ENCODE assay signal across 13 cellular contexts in genomic region chr19:13121551-13122274, GRCh38. TPM values are rescaled to one million over a fixed set of nuclear protein-coding genes. Genes with fewer than 3 reads are reported as not detected.
A peak's percentile ranks its signal among the peaks of the same experiment; 100 is the strongest.
DNase-seq lines count a peak whose midpoint lies in the region; ATAC-seq and TF ChIP-seq lines count a peak whose summit lies in the region.
"Had no signal": no experiment of that assay in that cellular context is flagged by ENCODE, and none has a peak within 500 bp of the region (broad histone marks: within the 10 kb centered on the region; RNA-seq: fewer than 3 reads in every experiment).

No MANE protein-coding gene starts in this region.

- in situ Hi-C loops in GM13976 (cut with MboI; ENCODE audit: low sequenced_read_pairs, unreplicated experiment): no loop called here

- no peak overlapping the region for H3K4me2 ChIP-seq in mesendoderm (ENCODE audit: low read length)

- no peaks in the 10 kb centered on the region for H3K9me3 Mint-ChIP-seq in stimulated activated naive CD8-positive, alpha-beta T cell treated with anti-CD3 and anti-CD28 coated beads, Interleukin-15, amount 100 ng/mL, for 72 hours

- peaks cover 72% of the 10 kb centered on the region for H3K79me2 ChIP-seq in mesendoderm (ENCODE audit: control insufficient read depth, insufficient read depth, low read length)

- DNase-seq in stimulated activated naive CD8-positive, alpha-beta T cell treated with anti-CD3 and anti-CD28 coated beads, Interleukin-15, Interleukin-2, amounts not matched to agents 100 U/mL and 50 U/mL, for 24 hours: peak; percentile 51
- DNase-seq in stimulated activated naive CD8-positive, alpha-beta T cell treated with anti-CD3 and anti-CD28 coated beads, Interleukin-15, amount 100 ng/mL, for 72 hours: no peak
- peak; percentile 36 to 47 for DNase-seq in activated T-cell treated with anti-CD3 and anti-CD28 coated beads, Interleukin-2, amount 50 U/mL, for 48 hours
- DNase-seq in mesendoderm (no peak), GM13976 (ENCODE audit: low spot score) (no peak), left lobe of liver (ENCODE audit: low spot score) (no peak), medulla oblongata (ENCODE audit: extremely low spot score) (no peak)
- DNase-seq in activated CD4-positive, CD25-positive, alpha-beta regulatory T cell treated with anti-CD3 and anti-CD28 coated beads, Interleukin-2, amount 50 U/mL, for 72 hours: no peak
- DNase-seq: head of caudate nucleus, left ventricle myocardium inferior, NCI-H1105, occipital lobe had no signal

- no peak overlapping the region for H3K27ac ChIP-seq in mesendoderm (ENCODE audit: low read depth, low read length)
- H3K27ac ChIP-seq: left ventricle myocardium inferior had no signal

- H4K5ac ChIP-seq in mesendoderm (ENCODE audit: low read length): no peak overlapping the region

- H3K27ac Mint-ChIP-seq in stimulated activated naive CD8-positive, alpha-beta T cell treated with anti-CD3 and anti-CD28 coated beads, Interleukin-15, amount 100 ng/mL, for 72 hours: peak overlapping the region in 1 of 2 donors; percentile 45

- TF ChIP-seq CTCF in GM13976 (IDR thresholded peaks at IDR 0.05; ENCODE audit: borderline replicate concordance, control extremely low read depth, extremely low read depth, insufficient read depth, missing control alignments): no peak

- H3K36me3 ChIP-seq in mesendoderm (ENCODE audit: control insufficient read depth, insufficient read depth, low read length): peaks cover 3% of the 10 kb centered on the region
- H3K36me3 ChIP-seq: left ventricle myocardium inferior had no signal

- H3K9ac ChIP-seq in mesendoderm (ENCODE audit: low read length): no peak overlapping the region

- H3K27me3 ChIP-seq in mesendoderm (ENCODE audit: insufficient read depth, low read length, poor library complexity): no peaks in the 10 kb centered on the region

- peaks cover 55% of the 10 kb centered on the region for H3K4me1 Mint-ChIP-seq in stimulated activated naive CD8-positive, alpha-beta T cell treated with anti-CD3 and anti-CD28 coated beads, Interleukin-15, amount 100 ng/mL, for 72 hours

- WGBS in mesendoderm (ENCODE audit: extremely low coverage, insufficient coverage, low lambda C conversion rate): no CpG with 5 or more reads among the region's 18 CpGs

- no peak overlapping the region for H3K18ac ChIP-seq in mesendoderm (ENCODE audit: low read length)

- no peak overlapping the region for H2BK120ac ChIP-seq in mesendoderm (ENCODE audit: low read depth, low read length)

- H3K56ac ChIP-seq in mesendoderm (ENCODE audit: low read length): peak overlapping the region; percentile 49

- peak overlapping the region; percentile 45 for H3K23ac ChIP-seq in mesendoderm (ENCODE audit: low read length)

- H4K8ac ChIP-seq in mesendoderm (ENCODE audit: low read depth, low read length): no peak overlapping the region

- no peak overlapping the region for H2BK5ac ChIP-seq in mesendoderm (ENCODE audit: low read length)

- H3K79me1 ChIP-seq in mesendoderm (ENCODE audit: low read length): peaks cover 30% of the 10 kb centered on the region

- H2BK15ac ChIP-seq in mesendoderm (replicated peaks; ENCODE audit: low read depth): no peak overlapping the region

- H3K4me3 Mint-ChIP-seq in stimulated activated naive CD8-positive, alpha-beta T cell treated with anti-CD3 and anti-CD28 coated beads, Interleukin-15, amount 100 ng/mL, for 72 hours: no peak overlapping the region

- no peak overlapping the region for H2AK5ac ChIP-seq in mesendoderm (ENCODE audit: low read length)

- H3K4me3 ChIP-seq in mesendoderm (ENCODE audit: low read length): no peak overlapping the region
- H3K4me3 ChIP-seq: left ventricle myocardium inferior had no signal

- H3K27me3 Mint-ChIP-seq in stimulated activated naive CD8-positive, alpha-beta T cell treated with anti-CD3 and anti-CD28 coated beads, Interleukin-15, amount 100 ng/mL, for 72 hours: no peaks in the 10 kb centered on the region

- no peak overlapping the region for H3K4ac ChIP-seq in mesendoderm (ENCODE audit: low read depth, low read length)

- peaks cover 13% of the 10 kb centered on the region for H3K4me1 ChIP-seq in mesendoderm (ENCODE audit: control insufficient read depth, low read depth, low read length)

- peak; percentile 6 for ATAC-seq in stimulated activated naive CD8-positive, alpha-beta T cell treated with anti-CD3 and anti-CD28 coated beads, Interleukin-15, Interleukin-2, amounts not matched to agents 100 U/mL and 50 U/mL, for 24 hours
- ATAC-seq in stimulated activated naive CD8-positive, alpha-beta T cell treated with anti-CD3 and anti-CD28 coated beads, Interleukin-15, amount 100 ng/mL, for 72 hours: no peak
- no peak for ATAC-seq in left lobe of liver

RNA-seq across cellular contexts. Expression of gene NACC1, which starts 3.6 kb away (rescaled TPM):
- polyA plus RNA-seq in mesendoderm (2013, experiment 1 of 2): 210 TPM
- 205 TPM for polyA plus RNA-seq in mesendoderm (2013, experiment 2 of 2)
- 26.7 TPM for total RNA-seq in left lobe of liver

RNA-seq across cellular contexts. Expression of gene TRMT1, which starts 5.2 kb away (rescaled TPM):
- 67.9 TPM for polyA plus RNA-seq in mesendoderm (2013, experiment 1 of 2)
- 70.6 TPM for polyA plus RNA-seq in mesendoderm (2013, experiment 2 of 2)
- total RNA-seq in left lobe of liver: 15.8 TPM

RNA-seq across cellular contexts. Expression of gene LYL1, which starts 19.1 kb away (rescaled TPM):
- 0.48 TPM for polyA plus RNA-seq in mesendoderm (2013, experiment 1 of 2)
- 0.62 TPM for polyA plus RNA-seq in mesendoderm (2013, experiment 2 of 2)
- total RNA-seq in left lobe of liver: 1.5 TPM
- total RNA-seq: H4 had no signal

RNA-seq across cellular contexts. Expression of gene STX10, which starts 28.5 kb away (rescaled TPM):
- 30.2 TPM for polyA plus RNA-seq in mesendoderm (2013, experiment 1 of 2)
- polyA plus RNA-seq in mesendoderm (2013, experiment 2 of 2): 29.9 TPM
- total RNA-seq in left lobe of liver: 22.7 TPM

RNA-seq across cellular contexts. Expression of gene IER2, which starts 28.5 kb away (rescaled TPM):
- 75.2 TPM for polyA plus RNA-seq in mesendoderm (2013, experiment 1 of 2)
- 77.2 TPM for polyA plus RNA-seq in mesendoderm (2013, experiment 2 of 2)
- 26.5 TPM for total RNA-seq in left lobe of liver

Comparison
In these comparisons a context has a peak if more than half of its experiments do, and no peak if none do; other contexts are left out.
1. DNase-seq: peak in stimulated activated naive CD8-positive, alpha-beta T cell treated with anti-CD3 and anti-CD28 coated beads, Interleukin-15, Interleukin-2, amounts not matched to agents 100 U/mL and 50 U/mL, for 24 hours (single experiment) and activated T-cell treated with anti-CD3 and anti-CD28 coated beads, Interleukin-2, amount 50 U/mL, for 48 hours (2 of 2); none in stimulated activated naive CD8-positive, alpha-beta T cell treated with anti-CD3 and anti-CD28 coated beads, Interleukin-15, amount 100 ng/mL, for 72 hours (0 of 2), mesendoderm (single experiment), GM13976 (single experiment), left lobe of liver (single experiment), activated CD4-positive, CD25-positive, alpha-beta regulatory T cell treated with anti-CD3 and anti-CD28 coated beads, Interleukin-2, amount 50 U/mL, for 72 hours (single experiment) and medulla oblongata (single experiment).